ENCODE assay signal across 9 cellular contexts in genomic region chr10:8911032-8911431, GRCh38.
"Had no signal": no experiment of that assay in that cellular context is flagged by ENCODE, and none has a peak within 500 bp of the region (broad histone marks: within the 10 kb centered on the region; RNA-seq: fewer than 3 reads in every experiment).

No MANE protein-coding gene starts in this region.

- H3K27ac ChIP-seq: VCaP, WERI-Rb-1 had no signal

- ATAC-seq: activated CD4-positive, alpha-beta T cell treated with anti-CD3 and anti-CD28 coated beads for 36 hours; activated CD4-positive, CD25-positive, alpha-beta regulatory T cell treated with anti-CD3 and anti-CD28 coated beads, Interleukin-2, amount 50 U/mL, for 24 hours; activated CD8-positive, alpha-beta memory T cell treated with anti-CD3 and anti-CD28 coated beads, Interleukin-2, amount 10 ng/mL, durations not matched to agents 7 days and 5 days; activated CD8-positive, alpha-beta T cell treated with anti-CD3 and anti-CD28 coated beads for 36 hours; activated CD8-positive, alpha-beta T cell treated with anti-CD3 and anti-CD28 coated beads, Interleukin-2, amount 10 ng/mL, durations not matched to agents 7 days and 5 days; T-helper 17 cell; WTC11 had no signal
